1 cellular context compared by ENCODE assay signal in the genomic region with DNA sequence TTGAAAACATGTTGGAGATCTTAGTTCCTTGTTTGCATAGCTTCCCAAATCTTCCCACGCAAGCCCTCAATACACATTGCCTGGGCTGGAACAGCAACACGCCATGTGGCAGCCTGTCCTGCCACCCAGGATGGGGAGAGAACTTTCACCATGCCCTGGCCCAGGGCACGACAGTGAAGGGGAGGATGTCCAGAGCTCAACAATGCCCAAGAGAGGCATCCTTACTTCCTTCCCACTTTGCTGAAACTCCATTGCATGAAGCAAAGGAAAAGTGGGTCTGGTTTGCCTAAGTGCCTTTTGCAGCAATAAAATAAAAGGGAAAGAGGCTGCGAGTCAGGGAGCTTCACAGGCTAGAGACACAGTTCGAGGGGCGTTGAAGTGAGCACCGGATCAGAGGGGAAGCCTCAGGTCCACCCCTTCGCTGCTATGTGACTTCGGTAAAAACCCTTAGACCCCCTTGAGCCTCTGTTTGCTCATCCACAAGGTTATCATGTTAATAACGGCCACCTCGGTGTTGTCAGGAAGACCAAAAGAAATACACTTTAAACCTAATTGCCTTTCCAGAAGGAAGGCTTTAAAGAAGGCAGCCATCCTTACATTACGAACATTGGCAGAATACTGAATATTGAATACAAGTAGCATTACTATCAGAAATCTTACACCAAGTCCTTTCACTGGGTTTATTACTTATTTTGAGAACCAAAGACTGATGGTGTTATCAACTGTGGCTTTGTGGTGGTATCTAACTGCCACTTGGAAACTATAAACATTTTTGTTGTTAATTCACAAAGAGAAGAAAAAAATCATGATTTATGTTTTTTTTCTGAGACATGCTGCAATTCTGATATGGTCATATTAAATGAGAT.
TF ChIP-seq lines count a peak whose summit lies in the region.

No MANE protein-coding gene starts in this region.

TF ChIP-seq in SK-N-SH treated with all-trans-retinoic acid at 6 μM for 48 hours, 23 proteins besides CTCF, POLR2A, EP300 and RAD21 (continued from another document):
- TF ChIP-seq, protein P1, sequence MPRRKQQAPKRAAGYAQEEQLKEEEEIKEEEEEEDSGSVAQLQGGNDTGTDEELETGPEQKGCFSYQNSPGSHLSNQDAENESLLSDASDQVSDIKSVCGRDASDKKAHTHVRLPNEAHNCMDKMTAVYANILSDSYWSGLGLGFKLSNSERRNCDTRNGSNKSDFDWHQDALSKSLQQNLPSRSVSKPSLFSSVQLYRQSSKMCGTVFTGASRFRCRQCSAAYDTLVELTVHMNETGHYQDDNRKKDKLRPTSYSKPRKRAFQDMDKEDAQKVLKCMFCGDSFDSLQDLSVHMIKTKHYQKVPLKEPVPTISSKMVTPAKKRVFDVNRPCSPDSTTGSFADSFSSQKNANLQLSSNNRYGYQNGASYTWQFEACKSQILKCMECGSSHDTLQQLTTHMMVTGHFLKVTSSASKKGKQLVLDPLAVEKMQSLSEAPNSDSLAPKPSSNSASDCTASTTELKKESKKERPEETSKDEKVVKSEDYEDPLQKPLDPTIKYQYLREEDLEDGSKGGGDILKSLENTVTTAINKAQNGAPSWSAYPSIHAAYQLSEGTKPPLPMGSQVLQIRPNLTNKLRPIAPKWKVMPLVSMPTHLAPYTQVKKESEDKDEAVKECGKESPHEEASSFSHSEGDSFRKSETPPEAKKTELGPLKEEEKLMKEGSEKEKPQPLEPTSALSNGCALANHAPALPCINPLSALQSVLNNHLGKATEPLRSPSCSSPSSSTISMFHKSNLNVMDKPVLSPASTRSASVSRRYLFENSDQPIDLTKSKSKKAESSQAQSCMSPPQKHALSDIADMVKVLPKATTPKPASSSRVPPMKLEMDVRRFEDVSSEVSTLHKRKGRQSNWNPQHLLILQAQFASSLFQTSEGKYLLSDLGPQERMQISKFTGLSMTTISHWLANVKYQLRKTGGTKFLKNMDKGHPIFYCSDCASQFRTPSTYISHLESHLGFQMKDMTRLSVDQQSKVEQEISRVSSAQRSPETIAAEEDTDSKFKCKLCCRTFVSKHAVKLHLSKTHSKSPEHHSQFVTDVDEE (CRISPR knock-in tag; IDR thresholded peaks at IDR 0.05), result no peak
- TF ChIP-seq, protein P2, sequence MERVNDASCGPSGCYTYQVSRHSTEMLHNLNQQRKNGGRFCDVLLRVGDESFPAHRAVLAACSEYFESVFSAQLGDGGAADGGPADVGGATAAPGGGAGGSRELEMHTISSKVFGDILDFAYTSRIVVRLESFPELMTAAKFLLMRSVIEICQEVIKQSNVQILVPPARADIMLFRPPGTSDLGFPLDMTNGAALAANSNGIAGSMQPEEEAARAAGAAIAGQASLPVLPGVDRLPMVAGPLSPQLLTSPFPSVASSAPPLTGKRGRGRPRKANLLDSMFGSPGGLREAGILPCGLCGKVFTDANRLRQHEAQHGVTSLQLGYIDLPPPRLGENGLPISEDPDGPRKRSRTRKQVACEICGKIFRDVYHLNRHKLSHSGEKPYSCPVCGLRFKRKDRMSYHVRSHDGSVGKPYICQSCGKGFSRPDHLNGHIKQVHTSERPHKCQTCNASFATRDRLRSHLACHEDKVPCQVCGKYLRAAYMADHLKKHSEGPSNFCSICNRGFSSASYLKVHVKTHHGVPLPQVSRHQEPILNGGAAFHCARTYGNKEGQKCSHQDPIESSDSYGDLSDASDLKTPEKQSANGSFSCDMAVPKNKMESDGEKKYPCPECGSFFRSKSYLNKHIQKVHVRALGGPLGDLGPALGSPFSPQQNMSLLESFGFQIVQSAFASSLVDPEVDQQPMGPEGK (CRISPR knock-in tag; IDR thresholded peaks at IDR 0.05; ENCODE audit: borderline replicate concordance), result no peak
- TF ChIP-seq TCF4 (CRISPR knock-in tag; IDR thresholded peaks at IDR 0.05; ENCODE audit: borderline replicate concordance), result no peak
- no peak for TF ChIP-seq ZFP3 (CRISPR knock-in tag; IDR thresholded peaks at IDR 0.05)
- no peak for TF ChIP-seq BACH2 (CRISPR knock-in tag; IDR thresholded peaks at IDR 0.05; ENCODE audit: borderline replicate concordance)
- TF ChIP-seq ARNTL (CRISPR knock-in tag; IDR thresholded peaks at IDR 0.05; ENCODE audit: borderline replicate concordance, low read depth), result no peak
- no peak for TF ChIP-seq OSR1 (CRISPR knock-in tag; IDR thresholded peaks at IDR 0.05)
- no peak for TF ChIP-seq GLIS3 (CRISPR knock-in tag; IDR thresholded peaks at IDR 0.05)
- TF ChIP-seq ZNF565 (CRISPR knock-in tag; conservative IDR thresholded peaks at IDR 0.05; ENCODE audit: low read depth), result no peak
- no peak for TF ChIP-seq CSDC2 (CRISPR knock-in tag; IDR thresholded peaks at IDR 0.05)
TF ChIP-seq in SK-N-SH treated with all-trans-retinoic acid at 6 μM for 48 hours: peak in this region for 0.
